In the genomic region with DNA sequence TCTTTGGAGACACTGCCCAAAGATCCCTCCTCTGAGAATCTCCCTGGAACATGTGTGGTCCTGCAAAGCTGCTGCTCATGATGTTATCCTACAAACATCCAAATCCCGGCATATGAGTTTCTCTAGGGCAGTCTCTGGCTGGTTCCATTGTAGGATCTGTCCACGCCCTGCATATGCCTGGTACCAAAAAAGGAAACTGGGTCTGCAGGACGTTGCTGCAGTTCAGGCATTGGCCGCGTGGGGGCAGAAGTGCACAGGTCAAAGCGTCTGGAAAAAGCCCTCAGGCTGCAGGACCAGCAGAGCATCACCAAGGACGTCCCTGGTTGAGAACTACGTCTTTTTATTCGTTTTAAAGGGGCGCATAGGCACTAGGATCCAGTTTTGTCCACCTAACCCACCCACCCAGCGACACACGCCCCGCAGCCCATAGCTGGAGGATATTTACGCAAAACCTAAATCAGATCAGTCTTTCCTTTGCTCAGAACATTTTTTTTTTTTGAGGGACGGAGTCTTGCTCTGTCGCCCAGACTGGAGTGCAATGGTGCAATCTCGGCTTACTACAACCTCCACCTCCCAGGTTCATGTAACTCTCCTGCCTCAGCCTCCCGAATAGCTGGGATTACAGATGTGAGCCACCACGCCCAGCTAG, we compare ENCODE assay signal across 8 cellular contexts. TPM values are rescaled to one million over a fixed set of nuclear protein-coding genes. Genes with fewer than 3 reads are reported as not detected.
DNase-seq lines count a peak whose midpoint lies in the region; ATAC-seq, FAIRE-seq and TF ChIP-seq lines count a peak whose summit lies in the region.

No MANE protein-coding gene starts in this region.

- H3K4me1 Mint-ChIP-seq in WTC11 = 0 out of 2 replicates have a peak, but pooled peaks cover 4% of the 10 kb centered on the region

- DNase-seq in AG08396 (ENCODE audit: low spot score) (peak; percentile 93), H54 (ENCODE audit: insufficient read length, low spot score) (peak; percentile 90), NCI-H446 (lab: John Stamatoyannopoulos, UW) (peak; percentile 76 to 90), WTC11 (ENCODE audit: low spot score) (peak; percentile 96), T47D (ENCODE audit: low read depth in 1 of 2, low spot score in 1 of 2) (peak; percentile 61 to 86), iris pigment epithelial cell (ENCODE audit: low read depth) (peak; percentile 82)
- DNase-seq in stimulated activated CD4-positive, alpha-beta T cell treated with anti-CD3 and anti-CD28 coated beads, Interleukin-12 subunit alpha, Interleukin-12 subunit beta, amount 100 ng/mL, for 4 hours = peak; percentile 95

- no peaks in the 10 kb centered on the region for H3K9me3 Mint-ChIP-seq in WTC11

- ATAC-seq in WTC11 (peak; percentile 95), GM21423 (IDR thresholded peaks at IDR 0.05; ENCODE audit: unreplicated experiment) (no peak)

- H3K36me3 Mint-ChIP-seq in WTC11 = no peaks in the 10 kb centered on the region

- H3K27me3 Mint-ChIP-seq in WTC11 (ENCODE audit: low read depth) = peaks cover 8% of the 10 kb centered on the region

- H3K4me3 Mint-ChIP-seq in WTC11 = no peak overlapping the region

- no peak overlapping the region; the same call in 1 of the 2 replicates for H3K27ac Mint-ChIP-seq in WTC11

- CTCF ChIA-PET in WTC11 (lab: Charles Lee) = interaction anchor here (0.6 to 1.3 kb wide), 2 partner anchors 51 to 83 kb away, joined by 3 read pairs; no protein-coding TSS in a partner anchor

- POLR2A ChIA-PET in WTC11 (lab: Charles Lee) = interaction anchor here (0.6 kb wide), 1 partner anchor 201 kb away, joined by 4 read pairs; no protein-coding TSS in a partner anchor

- peak; percentile 95 for TF ChIP-seq CTCF in WTC11 (IDR thresholded peaks at IDR 0.05)

- FAIRE-seq in H54 (lab: Jason Lieb, UNC) = peak; percentile 77

- in situ Hi-C loops in T47D (cut with HindIII; ENCODE audit: low pct_unique_long_range_greater_than_20kb, low sequenced_read_pairs) = no loop called here

- TF ChIP-seq POLR2A in H54 (IDR thresholded peaks at IDR 0.05; ENCODE audit: low read depth, low read length) = no peak

TF ChIP-seq in WTC11, 78 proteins besides CTCF, POLR2A, EP300 and RAD21:
- no peak for TF ChIP-seq ZNF317 (CRISPR knock-in tag; IDR thresholded peaks at IDR 0.05; ENCODE audit: borderline replicate concordance, low read depth)
- TF ChIP-seq TP53 (CRISPR knock-in tag; IDR thresholded peaks at IDR 0.05) = no peak

RNA-seq across cellular contexts. Expression of gene ZNF564, which starts 12.9 kb away (rescaled TPM):
- 8.9 to 11.1 TPM (median 10.7 TPM) in 3 replicates for total RNA-seq in WTC11 (2021)

RNA-seq across cellular contexts. Expression of gene ZNF490, which starts 46.5 kb away (rescaled TPM):
- total RNA-seq in WTC11 (2021) = 7.3 to 7.7 TPM (median 7.6 TPM) in 3 replicates

RNA-seq across cellular contexts. Expression of gene ZNF791, which starts 46.6 kb away (rescaled TPM):
- 21.4 to 25.9 TPM (median 23.9 TPM) in 3 replicates for total RNA-seq in WTC11 (2021)
